13 cellular contexts compared by ENCODE assay signal in the genomic region with DNA sequence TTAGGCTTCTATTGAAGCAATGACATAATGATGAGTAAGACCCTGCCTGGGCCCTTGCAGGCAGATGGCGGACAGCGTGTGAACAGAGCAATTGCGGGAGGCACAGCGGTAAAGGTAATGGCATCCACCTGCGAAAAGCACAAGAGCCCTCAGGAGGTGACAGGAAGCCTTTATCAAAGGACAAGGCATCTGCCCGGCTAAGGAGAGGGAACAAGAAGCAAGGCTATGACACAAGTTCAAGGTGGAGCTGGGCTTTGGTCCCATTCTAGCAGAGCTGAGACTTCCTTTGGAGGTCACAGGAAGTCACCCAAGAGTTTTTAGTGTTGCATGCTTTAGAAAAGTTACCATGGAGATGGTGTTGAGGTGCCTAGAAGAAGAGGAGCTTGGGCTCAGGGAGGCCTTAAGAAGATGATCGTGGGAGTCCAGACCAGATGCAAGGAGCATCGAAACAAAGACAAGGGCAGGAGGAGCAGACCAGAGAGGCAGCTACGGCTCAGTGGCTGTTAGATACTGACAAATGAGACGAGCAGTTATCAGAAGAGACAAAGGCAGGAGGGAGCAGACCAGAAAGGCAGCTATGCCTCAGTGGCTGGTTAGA. TPM values are rescaled to one million over a fixed set of nuclear protein-coding genes. Genes with fewer than 3 reads are reported as not detected.
DNase-seq lines count a peak whose midpoint lies in the region; ATAC-seq and TF ChIP-seq lines count a peak whose summit lies in the region.
"Had no signal": no experiment of that assay in that cellular context is flagged by ENCODE, and none has a peak within 500 bp of the region (broad histone marks: within the 10 kb centered on the region; RNA-seq: fewer than 3 reads in every experiment).

No MANE protein-coding gene starts in this region.

- H3K4me3 Mint-ChIP-seq in WTC11 (no peak overlapping the region), osteocyte (ENCODE audit: unreplicated experiment) (no peak overlapping the region)
- H3K4me3 Mint-ChIP-seq in activated naive CD4-positive, alpha-beta T cell treated with anti-CD3 and anti-CD28 coated beads, Interleukin-2, amount 10 ng/mL, durations not matched to agents 7 days and 5 days, result no peak overlapping the region
- H3K4me3 Mint-ChIP-seq: CD14-positive monocyte had no signal

- DNase-seq in WTC11 (ENCODE audit: low spot score) (no peak), osteocyte (ENCODE audit: extremely low spot score, unreplicated experiment) (no peak), COLO829 (ENCODE audit: low spot score) (no peak), SHP77 (lab: John Stamatoyannopoulos, UW) (no peak), NCI-H187 treated with DMSO at 0.1 percent for 48 hours (lab: John Stamatoyannopoulos, UW) (no peak)
- no peak for DNase-seq in activated naive CD4-positive, alpha-beta T cell treated with anti-CD3 and anti-CD28 coated beads, Interleukin-2, amount 10 ng/mL, durations not matched to agents 7 days and 5 days
- DNase-seq: activated CD4-positive, CD25-positive, alpha-beta regulatory T cell treated with anti-CD3 and anti-CD28 coated beads, Interleukin-2, amount 50 U/mL, for 72 hours; hypothalamus; NCI-H1048; NCI-H526 treated with DMSO at 0.1 percent for 48 hours had no signal

- H3K9me3 Mint-ChIP-seq in WTC11 (peaks cover 18% of the 10 kb centered on the region), osteocyte (ENCODE audit: unreplicated experiment) (peaks cover 13% of the 10 kb centered on the region)
- no peaks in the 10 kb centered on the region for H3K9me3 Mint-ChIP-seq in activated naive CD4-positive, alpha-beta T cell treated with anti-CD3 and anti-CD28 coated beads, Interleukin-2, amount 10 ng/mL, durations not matched to agents 7 days and 5 days

- H3K27ac Mint-ChIP-seq in WTC11, result peak overlapping the region; percentile 61
- peak overlapping the region; percentile 62 for H3K27ac Mint-ChIP-seq in osteocyte (ENCODE audit: unreplicated experiment)
- no peak overlapping the region for H3K27ac Mint-ChIP-seq in activated naive CD4-positive, alpha-beta T cell treated with anti-CD3 and anti-CD28 coated beads, Interleukin-2, amount 10 ng/mL, durations not matched to agents 7 days and 5 days

- ATAC-seq in GM18909 (IDR thresholded peaks at IDR 0.05; ENCODE audit: poor library complexity, unreplicated experiment) (peak; percentile 46), HG02938 (IDR thresholded peaks at IDR 0.05; ENCODE audit: unreplicated experiment) (peak; percentile 49), WTC11 (0 out of 2 replicates have a peak, but pooled peaks have one; percentile 9)

- CTCF ChIA-PET in WTC11 (lab: Charles Lee), result interaction anchor here (0.7 to 1.2 kb wide), 2 partner anchors 14 to 35 kb away, joined by 3 to 4 read pairs; a partner anchor contains a TSS
- CTCF ChIA-PET in activated naive CD4-positive, alpha-beta T cell treated with anti-CD3 and anti-CD28 coated beads, Interleukin-2, amount 10 ng/mL, durations not matched to agents 7 days and 5 days (lab: Charles Lee), result interaction anchor here (0.9 kb wide), 1 partner anchor 14 kb away, joined by 3 read pairs; no protein-coding TSS in a partner anchor

- POLR2A ChIA-PET in WTC11 (lab: Charles Lee), result interaction anchor here (0.9 kb wide), 1 partner anchor 14 kb away, joined by 4 read pairs; no protein-coding TSS in a partner anchor

- H3K36me3 Mint-ChIP-seq in WTC11 (peaks cover 18% of the 10 kb centered on the region), osteocyte (ENCODE audit: unreplicated experiment) (peaks cover 3% of the 10 kb centered on the region)
- H3K36me3 Mint-ChIP-seq in activated naive CD4-positive, alpha-beta T cell treated with anti-CD3 and anti-CD28 coated beads, Interleukin-2, amount 10 ng/mL, durations not matched to agents 7 days and 5 days, result no peaks in the 10 kb centered on the region
- H3K36me3 Mint-ChIP-seq: CD14-positive monocyte had no signal

- no peaks in the 10 kb centered on the region for H3K27me3 Mint-ChIP-seq in WTC11 (ENCODE audit: low read depth)
- H3K27me3 Mint-ChIP-seq in osteocyte (ENCODE audit: unreplicated experiment), result no peaks in the 10 kb centered on the region
- peaks cover 13% of the 10 kb centered on the region for H3K27me3 Mint-ChIP-seq in activated naive CD4-positive, alpha-beta T cell treated with anti-CD3 and anti-CD28 coated beads, Interleukin-2, amount 10 ng/mL, durations not matched to agents 7 days and 5 days

- TF ChIP-seq CTCF in WTC11 (IDR thresholded peaks at IDR 0.05) (no peak), osteocyte (IDR thresholded peaks at IDR 0.05) (no peak)

- peaks cover 54% of the 10 kb centered on the region for H3K4me1 Mint-ChIP-seq in WTC11
- H3K4me1 Mint-ChIP-seq in osteocyte (ENCODE audit: unreplicated experiment), result peaks cover 32% of the 10 kb centered on the region
- no peaks in the 10 kb centered on the region for H3K4me1 Mint-ChIP-seq in activated naive CD4-positive, alpha-beta T cell treated with anti-CD3 and anti-CD28 coated beads, Interleukin-2, amount 10 ng/mL, durations not matched to agents 7 days and 5 days
- H3K4me1 Mint-ChIP-seq: CD14-positive monocyte had no signal

TF ChIP-seq in WTC11, 78 proteins besides CTCF, POLR2A, EP300 and RAD21:
- TF ChIP-seq, protein P1, sequence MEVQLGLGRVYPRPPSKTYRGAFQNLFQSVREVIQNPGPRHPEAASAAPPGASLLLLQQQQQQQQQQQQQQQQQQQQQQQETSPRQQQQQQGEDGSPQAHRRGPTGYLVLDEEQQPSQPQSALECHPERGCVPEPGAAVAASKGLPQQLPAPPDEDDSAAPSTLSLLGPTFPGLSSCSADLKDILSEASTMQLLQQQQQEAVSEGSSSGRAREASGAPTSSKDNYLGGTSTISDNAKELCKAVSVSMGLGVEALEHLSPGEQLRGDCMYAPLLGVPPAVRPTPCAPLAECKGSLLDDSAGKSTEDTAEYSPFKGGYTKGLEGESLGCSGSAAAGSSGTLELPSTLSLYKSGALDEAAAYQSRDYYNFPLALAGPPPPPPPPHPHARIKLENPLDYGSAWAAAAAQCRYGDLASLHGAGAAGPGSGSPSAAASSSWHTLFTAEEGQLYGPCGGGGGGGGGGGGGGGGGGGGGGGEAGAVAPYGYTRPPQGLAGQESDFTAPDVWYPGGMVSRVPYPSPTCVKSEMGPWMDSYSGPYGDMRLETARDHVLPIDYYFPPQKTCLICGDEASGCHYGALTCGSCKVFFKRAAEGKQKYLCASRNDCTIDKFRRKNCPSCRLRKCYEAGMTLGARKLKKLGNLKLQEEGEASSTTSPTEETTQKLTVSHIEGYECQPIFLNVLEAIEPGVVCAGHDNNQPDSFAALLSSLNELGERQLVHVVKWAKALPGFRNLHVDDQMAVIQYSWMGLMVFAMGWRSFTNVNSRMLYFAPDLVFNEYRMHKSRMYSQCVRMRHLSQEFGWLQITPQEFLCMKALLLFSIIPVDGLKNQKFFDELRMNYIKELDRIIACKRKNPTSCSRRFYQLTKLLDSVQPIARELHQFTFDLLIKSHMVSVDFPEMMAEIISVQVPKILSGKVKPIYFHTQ (CRISPR knock-in tag; IDR thresholded peaks at IDR 0.05), result no peak

RNA-seq across cellular contexts. Expression of a gene that starts 34.5 kb away (rescaled TPM):
- 81.6 to 87.7 TPM (median 84.1 TPM) in 3 replicates for total RNA-seq in WTC11 (2021)
- 21.7 and 24.7 TPM in 2 replicates for total RNA-seq in osteocyte

RNA-seq across cellular contexts. Expression of a gene that starts 35.0 kb away (rescaled TPM):
- 6.4 to 6.7 TPM (median 6.5 TPM) in 3 replicates for total RNA-seq in WTC11 (2021)
- total RNA-seq in osteocyte, result 0.55 and 1.3 TPM in 2 replicates
